Comparison of ENCODE assay signal across 8 cellular contexts in genomic region chr3:73094127-73094526, GRCh38. TPM values are rescaled to one million over a fixed set of nuclear protein-coding genes. Genes with fewer than 3 reads are reported as not detected.
DNase-seq lines count a peak whose midpoint lies in the region; ATAC-seq and TF ChIP-seq lines count a peak whose summit lies in the region.

No MANE protein-coding gene starts in this region.

- no peak for ATAC-seq in HG03565 (IDR thresholded peaks at IDR 0.05; ENCODE audit: unreplicated experiment)

- no peaks in the 10 kb centered on the region for H3K36me3 ChIP-seq in kidney epithelial cell (ENCODE audit: control insufficient read depth, insufficient read depth, low read length)

- H3K27me3 ChIP-seq in kidney epithelial cell (ENCODE audit: control insufficient read depth, insufficient read depth, low read length): no peaks in the 10 kb centered on the region

- DNase-seq in EL (peak; percentile 56), HK-2 (ENCODE audit: unreplicated experiment) (peak; percentile 22), SKM-1 (lab: John Stamatoyannopoulos, UW; ENCODE audit: unreplicated experiment) (peak; percentile 20), kidney epithelial cell (ENCODE audit: low read depth) (peak; percentile 37), hippocampal formation (lab: John Stamatoyannopoulos, UW) (no peak)
- no peak for DNase-seq in activated CD4-positive, CD25-positive, alpha-beta regulatory T cell (lab: John Stamatoyannopoulos, UW)
- no peak for DNase-seq in central memory CD4-positive, alpha-beta T cell

- H3K4me3 ChIP-seq in kidney epithelial cell (ENCODE audit: low read depth, low read length): no peak overlapping the region

- TF ChIP-seq CTCF in kidney epithelial cell (IDR thresholded peaks at IDR 0.05; ENCODE audit: insufficient read depth, low read length, poor library complexity, severe bottlenecking): peak; percentile 14

RNA-seq across cellular contexts. Expression of gene EBLN2, which starts 32.7 kb away (rescaled TPM):
- 1.1 and 3.1 TPM in 2 replicates for total RNA-seq in kidney epithelial cell

Comparison
In these comparisons a context has a peak if more than half of its experiments do, and no peak if none do; other contexts are left out.
1. DNase-seq: peak in EL (single experiment), HK-2 (single experiment), SKM-1 (single experiment) and kidney epithelial cell (single experiment); none in activated CD4-positive, CD25-positive, alpha-beta regulatory T cell (0 of 4), central memory CD4-positive, alpha-beta T cell (single experiment) and hippocampal formation (0 of 2).